ENCODE assay signal across 10 cellular contexts in genomic region chr15:60580650-60581415, GRCh38.
DNase-seq lines count a peak whose midpoint lies in the region; ATAC-seq, FAIRE-seq and TF ChIP-seq lines count a peak whose summit lies in the region.
"Had no signal": no experiment of that assay in that cellular context is flagged by ENCODE, and none has a peak within 500 bp of the region (broad histone marks: within the 10 kb centered on the region; RNA-seq: fewer than 3 reads in every experiment).

No MANE protein-coding gene starts in this region.

- H3K9me3 ChIP-seq in Peyer's patch (no peaks in the 10 kb centered on the region), GM12878 (replicated peaks; ENCODE audit: control insufficient read depth, insufficient read depth, low read length) (no peaks in the 10 kb centered on the region)

- peak; percentile 62 for FAIRE-seq in GM12878 (lab: Jason Lieb, UNC)

- peaks cover 89% of the 10 kb centered on the region for H3K79me2 ChIP-seq in GM12878 (ENCODE audit: control insufficient read depth, insufficient read depth, low read length)

- BruUV-seq in GM12878 (replicated peaks; lab: Mats Ljungman, UMichigan), result no TSS peak

- peak overlapping the region; percentile 0 to 67 (median 57) for H3K27ac ChIP-seq in Peyer's patch
- H3K27ac ChIP-seq in GM12878 (ENCODE audit: control insufficient read depth, insufficient read depth), result peak overlapping the region; percentile 94
- H3K27ac ChIP-seq in skin epidermis, result peak overlapping the region in 14 of 21 experiments; percentile 2 to 84 (median 46)

- 26% methylated on average over 8 of the region's 8 CpGs for WGBS in GM12878 (ENCODE audit: insufficient coverage, insufficient replicate concordance, low lambda C conversion rate, missing lambda C conversion rate)

- no peak overlapping the region for H2AFZ ChIP-seq in GM12878 (ENCODE audit: control insufficient read depth, low read depth, low read length)

- TF ChIP-seq RAD21 in GM12878 (IDR thresholded peaks at IDR 0.05; ENCODE audit: insufficient read depth, low read depth, low read length), result no peak

- peak overlapping the region; percentile 90 for H3K4me2 ChIP-seq in GM12878 (ENCODE audit: control insufficient read depth, insufficient read depth)

- CTCF ChIA-PET in GM12878 (lab: Yijun Ruan, JAX), result interaction anchor here (0.8 to 9.0 kb wide), 12 partner anchors 8 to 336 kb away, joined by 3 to 143 read pairs (median 7); no protein-coding TSS in a partner anchor

- RAD21 ChIA-PET in GM12878 (lab: Charles Lee; ENCODE audit: unreplicated experiment), result interaction anchor here (1.0 to 12.5 kb wide), 8 partner anchors 9 to 336 kb away, joined by 3 to 309 read pairs (median 5); no protein-coding TSS in a partner anchor

- POLR2A ChIA-PET in GM12878 (lab: Charles Lee), result interaction anchor here (0.8 to 1.8 kb wide), 9 partner anchors 8 to 19 kb away, joined by 3 to 10 read pairs (median 4); no protein-coding TSS in a partner anchor

- TF ChIP-seq CTCF in GM12865 (IDR thresholded peaks at IDR 0.05; ENCODE audit: insufficient read depth, low read depth, low read length, missing control alignments) (no peak), Peyer's patch (IDR thresholded peaks at IDR 0.05) (no peak), GM12878 (IDR thresholded peaks at IDR 0.05 in 2 of 3, conservative IDR thresholded peaks at IDR 0.05 in 1 of 3; ENCODE audit: control insufficient read depth in 2 of 3, extremely low read depth in 1 of 3, insufficient read depth in 1 of 3, low read depth in 3 of 3, low read length in 3 of 3) (no peak)

- H3K9ac ChIP-seq in GM12878 (ENCODE audit: control insufficient read depth, insufficient read depth, low read length), result peak overlapping the region; percentile 32; the same call in 1 of the 2 replicates

- no peak for TF ChIP-seq POLR2A in Peyer's patch (IDR thresholded peaks at IDR 0.05)
- TF ChIP-seq POLR2A in GM12878 (IDR thresholded peaks at IDR 0.05; ENCODE audit: low read depth, low read length), result no peak

- peak; percentile 78 for DNase-seq in GM12865 (ENCODE audit: low read depth)
- DNase-seq in Peyer's patch, result peak in 1 of 3 donors; percentile 39
- DNase-seq in GM12878 (ENCODE audit: low read depth, low spot score), result no peak
- no peak for DNase-seq in NAMALWA (ENCODE audit: low spot score)
- no peak for DNase-seq in DMS53 treated with DMSO at 0.1 percent for 48 hours (lab: John Stamatoyannopoulos, UW; ENCODE audit: unreplicated experiment)
- no peak for DNase-seq in NCI-H1048 (lab: John Stamatoyannopoulos, UW)
- DNase-seq: foreskin melanocyte, NCI-H1436 treated with DMSO at 0.1 percent for 48 hours had no signal

- in situ Hi-C loops in GM12878 (cut with MboI), result loop anchor here (5.0 to 10.0 kb wide), 2 partner anchors 331 to 1254 kb away; no protein-coding TSS in a partner anchor

- H3K36me3 ChIP-seq in Peyer's patch (no peaks in the 10 kb centered on the region), GM12878 (ENCODE audit: control insufficient read depth in 2 of 2, insufficient read depth in 2 of 2, low read length in 1 of 2) (no peaks in the 10 kb centered on the region)

- intact Hi-C loops in GM12878 (cut with micrococcal nuclease; ENCODE audit: unreplicated experiment), result loop anchor here (5.0 to 10.0 kb wide), 2 partner anchors 59 to 186 kb away; partner anchors contain the start of gene ANXA2

- H4K20me1 ChIP-seq in GM12878 (ENCODE audit: control insufficient read depth, insufficient read depth), result no peaks in the 10 kb centered on the region

- H3K27me3 ChIP-seq in Peyer's patch (no peaks in the 10 kb centered on the region), GM12878 (replicated peaks in 1 of 2; ENCODE audit: control insufficient read depth in 2 of 2, insufficient read depth in 2 of 2, low read length in 1 of 2) (no peaks in the 10 kb centered on the region)

- peak; percentile 36 for ATAC-seq in GM12878
- no peak for ATAC-seq in HG03460 (IDR thresholded peaks at IDR 0.05; ENCODE audit: unreplicated experiment)

- H3K4me3 ChIP-seq in GM12865 (ENCODE audit: low read depth, low read length) (peak overlapping the region; percentile 55), Peyer's patch (no peak overlapping the region), GM12878 (peak overlapping the region; percentile 41; the same call in 1 of the 2 replicates), skin epidermis (no peak overlapping the region)

- H3K4me1 ChIP-seq in Peyer's patch, result peaks cover 0 to 8% (median 3%) of the 10 kb centered on the region in 4 donors
- H3K4me1 ChIP-seq in GM12878 (ENCODE audit: control insufficient read depth, insufficient read depth, low read length), result peaks cover 63% of the 10 kb centered on the region

- SMC1A ChIA-PET in GM12878 (lab: Charles Lee; ENCODE audit: uncharacterized antibody, unreplicated experiment), result interaction anchor here (1.1 to 15.6 kb wide), 12 partner anchors 12 to 336 kb away, joined by 3 to 480 read pairs (median 6); no protein-coding TSS in a partner anchor

- no peak for TF ChIP-seq EP300 in GM12878 (IDR thresholded peaks at IDR 0.05; ENCODE audit: borderline replicate concordance in 1 of 2, control insufficient read depth in 1 of 2, low read depth in 2 of 2, low read length in 2 of 2)

TF ChIP-seq in GM12878, 131 proteins besides CTCF, POLR2A, EP300 and RAD21 (continues in another document):
- no peak for TF ChIP-seq FOXK2 (IDR thresholded peaks at IDR 0.05)
- 0 out of 2 replicates have a peak, but pooled peaks have one; percentile 32 for TF ChIP-seq CREB1 (IDR thresholded peaks at IDR 0.05; ENCODE audit: low read depth)
- TF ChIP-seq RFX5 (IDR thresholded peaks at IDR 0.05; ENCODE audit: low read depth, low read length), result no peak
- TF ChIP-seq SPI1 (IDR thresholded peaks at IDR 0.05; ENCODE audit: borderline replicate concordance, insufficient read depth, low read depth, low read length), result peak; percentile 52; the same call in 1 of the 2 replicates
- peak; percentile 52; the same call in 1 of the 2 replicates for TF ChIP-seq ZBTB40 (IDR thresholded peaks at IDR 0.05; ENCODE audit: borderline replicate concordance)
- TF ChIP-seq IKZF1 (conservative IDR thresholded peaks at IDR 0.05), result 0 out of 2 replicates have a peak, but pooled peaks have one; percentile 29
- no peak for TF ChIP-seq JUNB (IDR thresholded peaks at IDR 0.05)
- peak; percentile 46; the same call in 1 of the 2 replicates for TF ChIP-seq POLR2AphosphoS5 (IDR thresholded peaks at IDR 0.05; ENCODE audit: low read length)
- peak in 1 of 2 experiments; percentile 40; a peak in 1 of 4 replicates for TF ChIP-seq ETV6 (conservative IDR thresholded peaks at IDR 0.05 in 1 of 2, IDR thresholded peaks at IDR 0.05 in 1 of 2; ENCODE audit: borderline replicate concordance in 1 of 2, low read depth in 1 of 2)
- TF ChIP-seq ESRRA (IDR thresholded peaks at IDR 0.05; ENCODE audit: low read length), result no peak
- TF ChIP-seq NFXL1 (IDR thresholded peaks at IDR 0.05; ENCODE audit: borderline replicate concordance), result no peak
- 0 out of 2 replicates have a peak, but pooled peaks have one; percentile 16 for TF ChIP-seq EED (IDR thresholded peaks at IDR 0.05; ENCODE audit: low read depth)
- TF ChIP-seq IKZF2 (IDR thresholded peaks at IDR 0.05), result peak in 1 of 2 experiments; percentile 33; a peak in 1 of 4 replicates
- TF ChIP-seq CREM (IDR thresholded peaks at IDR 0.05; ENCODE audit: low read depth), result no peak
- TF ChIP-seq TAF1 (IDR thresholded peaks at IDR 0.05; ENCODE audit: borderline replicate concordance, low read depth, low read length), result 0 out of 2 replicates have a peak, but pooled peaks have one; percentile 23
- TF ChIP-seq PBX3 (IDR thresholded peaks at IDR 0.05; ENCODE audit: insufficient replicate concordance, low read depth, low read length), result peak; percentile 71
- TF ChIP-seq CEBPB (IDR thresholded peaks at IDR 0.05; ENCODE audit: borderline replicate concordance in 1 of 2, low read depth in 2 of 2, low read length in 2 of 2), result no peak
- TF ChIP-seq NFIC (IDR thresholded peaks at IDR 0.05; ENCODE audit: low read depth, low read length), result peak; percentile 24; the same call in 1 of the 2 replicates

Comparison
In these comparisons a context has a peak if more than half of its experiments do, and no peak if none do; other contexts are left out.
1. H3K4me3 ChIP-seq: peak in GM12865 (single experiment) and GM12878 (single experiment); none in Peyer's patch (0 of 4) and skin epidermis (0 of 7).
2. Peak in every context shown above with its lines, with median percentiles within 50 percentile points of each other: H3K27ac ChIP-seq.